Comparison of ENCODE assay signal across 11 cellular contexts in the genomic region with DNA sequence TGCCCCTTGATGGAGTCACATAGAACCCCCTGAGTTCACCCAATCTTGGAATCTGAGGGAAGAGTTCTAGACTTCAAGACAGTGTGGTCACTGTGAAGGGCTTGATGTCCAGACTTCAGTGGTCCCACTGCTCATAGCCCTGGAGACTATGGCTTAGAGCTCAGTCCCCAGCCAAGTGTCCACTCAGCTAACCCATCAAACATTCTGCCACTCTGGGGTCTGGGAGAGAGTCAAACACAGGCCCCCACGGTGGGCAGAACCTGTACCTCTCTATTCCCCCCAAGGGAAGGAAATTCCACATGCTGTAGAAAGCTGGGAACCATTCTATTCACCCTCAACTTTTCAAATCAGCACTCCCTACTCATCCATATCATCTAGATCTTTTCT. TPM values are rescaled to one million over a fixed set of nuclear protein-coding genes. Genes with fewer than 3 reads are reported as not detected.
DNase-seq lines count a peak whose midpoint lies in the region; ATAC-seq, FAIRE-seq and TF ChIP-seq lines count a peak whose summit lies in the region.
"Had no signal": no experiment of that assay in that cellular context is flagged by ENCODE, and none has a peak within 500 bp of the region (broad histone marks: within the 10 kb centered on the region; RNA-seq: fewer than 3 reads in every experiment).

No MANE protein-coding gene starts in this region.

- H2BK15ac ChIP-seq in neuronal stem cell (ENCODE audit: low read length): no peak overlapping the region

- no peak overlapping the region for H2AK5ac ChIP-seq in neuronal stem cell (ENCODE audit: low read depth, low read length)

- TF ChIP-seq CTCF in heart left ventricle (IDR thresholded peaks at IDR 0.05) (no peak), mammary epithelial cell (conservative IDR thresholded peaks at IDR 0.05 in 1 of 2, IDR thresholded peaks at IDR 0.05 in 1 of 2; ENCODE audit: extremely low read depth in 1 of 2, insufficient read depth in 1 of 2, low read depth in 1 of 2, low read length in 2 of 2) (no peak), upper lobe of right lung (IDR thresholded peaks at IDR 0.05) (no peak)

- no peaks in the 10 kb centered on the region for H4K20me1 ChIP-seq in mammary epithelial cell (ENCODE audit: insufficient read depth, low read length)

- peak overlapping the region; percentile 44 for H3K9ac ChIP-seq in mammary epithelial cell (ENCODE audit: insufficient read depth, low read length)
- no peak overlapping the region for H3K9ac ChIP-seq in neuronal stem cell (ENCODE audit: low read depth, low read length, poor library complexity)

- WGBS in heart left ventricle, 4 donors: 77 to 86% (median 84%) methylated on average over 1 of the region's 1 CpG
- WGBS in mammary epithelial cell (ENCODE audit: low coverage, missing lambda C conversion rate): 0% methylated on average over 1 of the region's 1 CpG
- no CpG with 5 or more reads among the region's 1 CpG for WGBS in neuronal stem cell (ENCODE audit: extremely low coverage in 2 of 2, insufficient read length in 2 of 2, insufficient replicate concordance in 1 of 2), 2 donors

- peaks cover 3 to 71% (median 38%) of the 10 kb centered on the region in 12 donors for H3K4me1 ChIP-seq in heart left ventricle
- peaks cover 50% of the 10 kb centered on the region for H3K4me1 ChIP-seq in mammary epithelial cell (ENCODE audit: insufficient read depth, low read length)
- H3K4me1 ChIP-seq in neuronal stem cell (ENCODE audit: control insufficient read depth in 2 of 2, insufficient read depth in 1 of 2, low read depth in 1 of 2, low read length in 2 of 2): peaks cover 0 to 8% of the 10 kb centered on the region in 2 donors
- peaks cover 42% of the 10 kb centered on the region for H3K4me1 ChIP-seq in upper lobe of right lung

- in situ Hi-C loops in mammary epithelial cell (cut with MboI; ENCODE audit: low sequenced_read_pairs in 2 of 2): no loop called here

- DNase-seq in heart left ventricle: no peak
- DNase-seq in Right ventricle myocardium inferior (ENCODE audit: missing footprints): no peak
- DNase-seq in mammary epithelial cell: no peak
- DNase-seq in neuronal stem cell (ENCODE audit: low spot score): no peak
- no peak for DNase-seq in upper lobe of right lung
- DNase-seq in GM12892 (ENCODE audit: insufficient read length): no peak
- no peak for DNase-seq in NCI-H524 (lab: John Stamatoyannopoulos, UW)
- DNase-seq: activated CD8-positive, alpha-beta memory T cell treated with anti-CD3 and anti-CD28 coated beads, Interleukin-2, amount 50 U/mL, for 4 hours; NCI-H1930 had no signal

- H3K36me3 ChIP-seq in heart left ventricle (no peaks in the 10 kb centered on the region), mammary epithelial cell (ENCODE audit: insufficient read depth, low read length) (no peaks in the 10 kb centered on the region), neuronal stem cell (replicated peaks in 1 of 2; ENCODE audit: control insufficient read depth in 2 of 2, insufficient read depth in 2 of 2, low read length in 2 of 2) (no peaks in the 10 kb centered on the region), upper lobe of right lung (no peaks in the 10 kb centered on the region)

- no peak overlapping the region for H3K18ac ChIP-seq in neuronal stem cell (ENCODE audit: low read length)

- no peak overlapping the region for H3K4ac ChIP-seq in neuronal stem cell (ENCODE audit: low read length)

- H4K8ac ChIP-seq in neuronal stem cell (ENCODE audit: low read depth, low read length): no peak overlapping the region

- H2BK5ac ChIP-seq in neuronal stem cell (ENCODE audit: low read length): no peak overlapping the region

- H3K4me2 ChIP-seq in mammary epithelial cell (ENCODE audit: insufficient read depth, low read depth, low read length) (peak overlapping the region; percentile 53), neuronal stem cell (ENCODE audit: insufficient read depth, low read length, poor library complexity, severe bottlenecking) (no peak overlapping the region)

- no peak for FAIRE-seq in GM12892 (lab: Jason Lieb, UNC)
- FAIRE-seq: GM18507 had no signal

- no peak overlapping the region for H2BK12ac ChIP-seq in neuronal stem cell (ENCODE audit: low read length)

- intact Hi-C loops in heart left ventricle (cut with DNase I): no loop called here
- intact Hi-C loops in Right ventricle myocardium inferior (cut with DNase I): no loop called here
- intact Hi-C loops in mammary epithelial cell (cut with micrococcal nuclease): loop anchor here (1.0 kb wide), 1 partner anchor 15 kb away; a partner anchor contains a TSS
- intact Hi-C loops in upper lobe of right lung (cut with DNase I): no loop called here

- H2BK120ac ChIP-seq in neuronal stem cell (ENCODE audit: low read depth, low read length): no peak overlapping the region

- no peak overlapping the region for H3K14ac ChIP-seq in neuronal stem cell (ENCODE audit: low read length)

- H3K9me3 ChIP-seq in heart left ventricle: no peaks in the 10 kb centered on the region
- no peaks in the 10 kb centered on the region for H3K9me3 ChIP-seq in mammary epithelial cell (replicated peaks; ENCODE audit: insufficient read depth, low read length)
- no peaks in the 10 kb centered on the region for H3K9me3 ChIP-seq in neuronal stem cell (replicated peaks in 1 of 2; ENCODE audit: control insufficient read depth in 2 of 2, insufficient read depth in 1 of 2, low read depth in 1 of 2, low read length in 2 of 2)
- no peaks in the 10 kb centered on the region for H3K9me3 ChIP-seq in upper lobe of right lung

- H3K4me3 ChIP-seq in heart left ventricle (no peak overlapping the region), mammary epithelial cell (replicated peaks in 1 of 3; ENCODE audit: insufficient read depth in 1 of 3, low read depth in 2 of 3, low read length in 3 of 3) (no peak overlapping the region), neuronal stem cell (ENCODE audit: low read length in 2 of 2) (no peak overlapping the region), upper lobe of right lung (no peak overlapping the region)

- CTCF ChIA-PET in mammary epithelial cell (lab: Charles Lee; ENCODE audit: low non-redundant PET): interaction anchor here (0.6 kb wide), 1 partner anchor 34 kb away, joined by 5 read pairs; no protein-coding TSS in a partner anchor

- TF ChIP-seq POLR2A in heart left ventricle (IDR thresholded peaks at IDR 0.05) (no peak), GM12892 (IDR thresholded peaks at IDR 0.05; ENCODE audit: low read depth, low read length) (no peak)

- H3K79me2 ChIP-seq in mammary epithelial cell (ENCODE audit: insufficient read depth, low read length): no peaks in the 10 kb centered on the region

- H3K27ac ChIP-seq in heart left ventricle (peak overlapping the region in 11 of 12 donors; percentile 36 to 91 (median 83)), mammary epithelial cell (ENCODE audit: insufficient read depth, low read depth, low read length) (peak overlapping the region; percentile 89), neuronal stem cell (replicated peaks; ENCODE audit: low read length) (no peak overlapping the region), upper lobe of right lung (peak overlapping the region; percentile 69)

- no peaks in the 10 kb centered on the region for H3K79me1 ChIP-seq in neuronal stem cell (ENCODE audit: low read depth, low read length)

- no peak overlapping the region for H3K23ac ChIP-seq in neuronal stem cell (ENCODE audit: low read depth, low read length, poor library complexity)

- dilution Hi-C loops in mammary epithelial cell (cut with HindIII; ENCODE audit: low sequenced_read_pairs): no loop called here

- ATAC-seq in heart left ventricle (no peak), Right ventricle myocardium inferior (no peak), upper lobe of right lung (no peak), HG02981 (IDR thresholded peaks at IDR 0.05; ENCODE audit: unreplicated experiment) (no peak)

- no peaks in the 10 kb centered on the region for H3K27me3 ChIP-seq in heart left ventricle
- H3K27me3 ChIP-seq in mammary epithelial cell (ENCODE audit: insufficient read depth, low read length): no peaks in the 10 kb centered on the region
- no peaks in the 10 kb centered on the region for H3K27me3 ChIP-seq in neuronal stem cell (ENCODE audit: control insufficient read depth in 3 of 3, insufficient read depth in 3 of 3, low read depth in 1 of 3, low read length in 3 of 3)
- no peaks in the 10 kb centered on the region for H3K27me3 ChIP-seq in upper lobe of right lung

- TSS peak; percentile 50 for BruUV-seq in mammary epithelial cell (replicated peaks; lab: Mats Ljungman, UMichigan)

- H4K91ac ChIP-seq in neuronal stem cell (ENCODE audit: low read depth, low read length, poor library complexity): no peak overlapping the region

- H2AFZ ChIP-seq in mammary epithelial cell (ENCODE audit: low read depth, low read length): peak overlapping the region; percentile 23
- H2AFZ ChIP-seq in neuronal stem cell (ENCODE audit: low read length): peak overlapping the region; percentile 55

RNA-seq across cellular contexts. Expression of a gene that starts 15.5 kb away (rescaled TPM):
- total RNA-seq in heart left ventricle (10 to 100 TPM in 1 of 9 donors, 1 to 10 TPM in 8; 5.5 to 10.0 (median 7.3) TPM), Right ventricle myocardium inferior (6.3 TPM), mammary epithelial cell (10 to 100 TPM in 1 of 2 donors, 1 to 10 TPM in 1; 9.3 to 10.4 TPM), upper lobe of right lung (12.4 TPM)
- polyA plus RNA-seq in heart left ventricle (10 to 100 TPM in 1 of 2 donors, 1 to 10 TPM in 1; 3.1 to 10.7 TPM), mammary epithelial cell (5.7 TPM)
- 8.7 TPM for polyA minus RNA-seq in mammary epithelial cell
- polyA plus RNA-seq in neuronal stem cell (2013, experiment 1 of 2): 11.0 TPM
- polyA plus RNA-seq in neuronal stem cell (2013, experiment 2 of 2): 11.3 TPM
- polyA plus RNA-seq in GM12892 (2012; ENCODE audit: missing spikeins): 9.3 TPM

RNA-seq across cellular contexts. Expression of a gene that starts 15.9 kb away (rescaled TPM):
- total RNA-seq in heart left ventricle (1 to 10 TPM in 2 of 9 donors, under 1 TPM in 4, not detected in 3; 0.23 to 2.1 (median 0.75) TPM), Right ventricle myocardium inferior (0.30 TPM), mammary epithelial cell (1 to 10 TPM; 1.7 to 4.2 TPM), upper lobe of right lung (1.8 TPM)
- polyA plus RNA-seq in heart left ventricle (under 1 TPM; 0.15 to 0.73 TPM), mammary epithelial cell (1.1 TPM)
- 5.6 TPM for polyA minus RNA-seq in mammary epithelial cell
- polyA plus RNA-seq in neuronal stem cell (2013, experiment 1 of 2): 0.38 TPM
- 0.32 TPM for polyA plus RNA-seq in neuronal stem cell (2013, experiment 2 of 2)
- polyA plus RNA-seq in GM12892 (2012; ENCODE audit: missing spikeins): 1.4 TPM
